In genomic region chr11:121578216-121579063, GRCh38 we compare ENCODE assay signal across 14 cellular contexts.
A peak's percentile ranks its signal among the peaks of the same experiment; 100 is the strongest.
DNase-seq lines count a peak whose midpoint lies in the region; ATAC-seq lines count a peak whose summit lies in the region.
"Had no signal": no experiment of that assay in that cellular context is flagged by ENCODE, and none has a peak within 500 bp of the region (broad histone marks: within the 10 kb centered on the region; RNA-seq: fewer than 3 reads in every experiment).

No MANE protein-coding gene starts in this region.

- peaks cover 15 to 18% (median 16%) of the 10 kb centered on the region in 4 donors for H3K4me1 Mint-ChIP-seq in CD4-positive, CD25-positive, alpha-beta regulatory T cell

- H3K27me3 Mint-ChIP-seq in CD4-positive, CD25-positive, alpha-beta regulatory T cell, result no peaks in the 10 kb centered on the region

- no peaks in the 10 kb centered on the region for H3K9me3 Mint-ChIP-seq in CD4-positive, CD25-positive, alpha-beta regulatory T cell

- no peaks in the 10 kb centered on the region for H3K9me3 ChIP-seq in CD4-positive, CD25-positive, alpha-beta regulatory T cell (ENCODE audit: control insufficient read depth in 2 of 2, low read length in 2 of 2)
- H3K9me3 ChIP-seq: left lung had no signal

- no peak overlapping the region for H3K27ac ChIP-seq in CD4-positive, CD25-positive, alpha-beta regulatory T cell (ENCODE audit: insufficient read depth, low read length, poor library complexity, severe bottlenecking)
- H3K27ac ChIP-seq: left lung had no signal

- peaks cover 74% of the 10 kb centered on the region for H3K36me3 Mint-ChIP-seq in CD4-positive, CD25-positive, alpha-beta regulatory T cell

- no peak overlapping the region for H3K4me3 ChIP-seq in CD4-positive, CD25-positive, alpha-beta regulatory T cell (ENCODE audit: low read depth, low read length)
- H3K4me3 ChIP-seq: left lung had no signal

- no peaks in the 10 kb centered on the region for H3K27me3 ChIP-seq in CD4-positive, CD25-positive, alpha-beta regulatory T cell (ENCODE audit: control insufficient read depth, insufficient read depth, low read length)
- H3K27me3 ChIP-seq: left lung had no signal

- peaks cover 95% of the 10 kb centered on the region for H3K36me3 ChIP-seq in CD4-positive, CD25-positive, alpha-beta regulatory T cell (ENCODE audit: control insufficient read depth, insufficient read depth, low read length)

- H3K4me1 ChIP-seq in CD4-positive, CD25-positive, alpha-beta regulatory T cell (ENCODE audit: control insufficient read depth, insufficient read depth, low read length, poor library complexity, severe bottlenecking), result peaks cover 3% of the 10 kb centered on the region

- peak overlapping the region in 2 of 3 donors; percentile 11 to 52 for H3K27ac Mint-ChIP-seq in CD4-positive, CD25-positive, alpha-beta regulatory T cell
- H3K27ac Mint-ChIP-seq: IgD-negative memory B cell had no signal

- H3K4me3 Mint-ChIP-seq in CD4-positive, CD25-positive, alpha-beta regulatory T cell, result no peak overlapping the region
- H3K4me3 Mint-ChIP-seq: IgD-negative memory B cell; stimulated activated effector memory CD8-positive, alpha-beta T cell treated with anti-CD3 and anti-CD28 coated beads, Interleukin-12 subunit alpha, Interleukin-12 subunit beta, amount 100 ng/mL, for 72 hours had no signal

- no peak for ATAC-seq in CD4-positive, CD25-positive, alpha-beta regulatory T cell (ENCODE audit: low read depth in 2 of 2)
- no peak for ATAC-seq in HG03565 (IDR thresholded peaks at IDR 0.05; ENCODE audit: unreplicated experiment)
- ATAC-seq: left lung; stimulated activated effector memory CD8-positive, alpha-beta T cell treated with anti-CD3 and anti-CD28 coated beads, Interleukin-12 subunit alpha, Interleukin-12 subunit beta, amount 100 ng/mL, for 72 hours had no signal

- no peak for DNase-seq in CD4-positive, CD25-positive, alpha-beta regulatory T cell
- DNase-seq in MV-4-11 (lab: John Stamatoyannopoulos, UW), result peak; percentile 41
- DNase-seq in amniotic epithelial cell (ENCODE audit: low read depth), result peak; percentile 90
- peak; percentile 32 for DNase-seq in midbrain (lab: John Stamatoyannopoulos, UW)
- no peak for DNase-seq in ureter (ENCODE audit: low spot score)
- no peak for DNase-seq in SW 1271 (lab: John Stamatoyannopoulos, UW)
- no peak for DNase-seq in NCI-H1694 (lab: John Stamatoyannopoulos, UW)
- DNase-seq: effector CD4-positive, alpha-beta T cell; EL; left lung; stimulated activated CD4-positive, alpha-beta T cell treated with anti-CD3 and anti-CD28 coated beads, Interleukin-1b, Interleukin-23, amount 100 ng/mL, for 48 hours had no signal

Comparison
In these comparisons a context has a peak if more than half of its experiments do, and no peak if none do; other contexts are left out.
1. DNase-seq: peak in MV-4-11 (single experiment), amniotic epithelial cell (single experiment) and midbrain (single experiment); none in CD4-positive, CD25-positive, alpha-beta regulatory T cell (0 of 3), ureter (single experiment), SW 1271 (0 of 2) and NCI-H1694 (single experiment).